26 cellular contexts compared by ENCODE assay signal in the genomic region with DNA sequence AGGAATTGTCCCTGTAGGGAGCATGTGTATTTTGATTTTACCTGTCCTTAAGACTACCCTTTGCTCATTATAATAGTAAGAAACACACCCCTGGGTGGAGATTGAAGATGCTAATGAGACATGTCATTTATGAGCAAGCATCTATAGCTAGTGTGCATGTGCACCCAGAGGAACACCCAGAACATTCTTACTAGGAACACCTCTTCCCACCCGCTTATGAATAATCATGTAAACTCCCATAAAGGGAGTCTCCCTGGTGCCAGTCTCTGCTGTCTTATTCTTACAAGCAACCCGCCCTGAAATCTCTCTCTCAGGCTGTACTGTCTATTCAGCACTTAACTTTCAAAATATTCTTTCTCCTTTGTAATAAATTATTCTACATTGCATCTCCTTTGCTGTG.
DNase-seq lines count a peak whose midpoint lies in the region; ATAC-seq, FAIRE-seq and TF ChIP-seq lines count a peak whose summit lies in the region.
"Had no signal": no experiment of that assay in that cellular context is flagged by ENCODE, and none has a peak within 500 bp of the region (broad histone marks: within the 10 kb centered on the region; RNA-seq: fewer than 3 reads in every experiment).

No MANE protein-coding gene starts in this region.

- CTCF ChIA-PET in PC-3 (lab: Charles Lee): no interaction called here

- no TSS peak for BruUV-seq in PC-3 (replicated peaks; lab: Mats Ljungman, UMichigan)

- POLR2A ChIA-PET in PC-3 (lab: Charles Lee; ENCODE audit: unreplicated experiment): no interaction called here

- no peaks in the 10 kb centered on the region for H3K9me1 ChIP-seq in keratinocyte (ENCODE audit: control insufficient read depth, extremely low read depth, insufficient read depth, low read length)

- H3K4me3 ChIP-seq in PC-3 (ENCODE audit: low read length): no peak overlapping the region
- no peak overlapping the region for H3K4me3 ChIP-seq in keratinocyte (ENCODE audit: control insufficient read depth in 2 of 3, extremely low read depth in 1 of 3, insufficient read depth in 2 of 3, low read depth in 1 of 3, low read length in 3 of 3)
- no peak overlapping the region for H3K4me3 ChIP-seq in breast epithelium
- no peak overlapping the region for H3K4me3 ChIP-seq in SJCRH30
- H3K4me3 ChIP-seq: BLaER1, GM12878 had no signal

- H3K4me2 ChIP-seq in PC-3 (ENCODE audit: low read length) (no peak overlapping the region), keratinocyte (ENCODE audit: control insufficient read depth, extremely low read depth, insufficient read depth, low read depth, low read length) (no peak overlapping the region)
- H3K4me2 ChIP-seq: BLaER1 had no signal

- H3F3A ChIP-seq in PC-3 (ENCODE audit: low read length, unreplicated experiment): no peaks in the 10 kb centered on the region

- dilution Hi-C loops in keratinocyte (cut with MboI; ENCODE audit: extremely low pct_ligation_motif_present, low sequenced_read_pairs): no loop called here

- H3K27me3 ChIP-seq in PC-3 (ENCODE audit: low read length) (no peaks in the 10 kb centered on the region), keratinocyte (ENCODE audit: control insufficient read depth, extremely low read depth, insufficient read depth, low read length) (no peaks in the 10 kb centered on the region), breast epithelium (no peaks in the 10 kb centered on the region), SJCRH30 (no peaks in the 10 kb centered on the region)
- H3K27me3 ChIP-seq: BE2C, BLaER1 had no signal

- H3K9me2 ChIP-seq in PC-3 (replicated peaks; ENCODE audit: low read length): no peaks in the 10 kb centered on the region

- H3K36me3 ChIP-seq in PC-3 (ENCODE audit: low read depth, low read length) (no peaks in the 10 kb centered on the region), keratinocyte (ENCODE audit: control insufficient read depth in 2 of 2, extremely low read depth in 1 of 2, insufficient read depth in 2 of 2, low read length in 2 of 2) (no peaks in the 10 kb centered on the region), breast epithelium (no peaks in the 10 kb centered on the region), SJCRH30 (no peaks in the 10 kb centered on the region)
- H3K36me3 ChIP-seq: BE2C, BLaER1 had no signal

- TF ChIP-seq CTCF in PC-3 (conservative IDR thresholded peaks at IDR 0.05; ENCODE audit: low read depth, low read length) (no peak), keratinocyte (optimal IDR thresholded peaks at IDR 0.05 in 1 of 3, IDR thresholded peaks at IDR 0.05 in 1 of 3, conservative IDR thresholded peaks at IDR 0.05 in 1 of 3; ENCODE audit: extremely low read depth in 1 of 3, insufficient read depth in 2 of 3, low read length in 3 of 3) (no peak), breast epithelium (IDR thresholded peaks at IDR 0.05) (no peak)

- ATAC-seq in PC-3 (0 out of 2 replicates have a peak, but pooled peaks have one; percentile 20), esophagus mucosa (peak; percentile 81), HG03108 (IDR thresholded peaks at IDR 0.05; ENCODE audit: unreplicated experiment) (no peak)
- ATAC-seq: GM12878 had no signal

- no peak for TF ChIP-seq POLR2A in breast epithelium (IDR thresholded peaks at IDR 0.05)

- no peak for DNase-seq in PC-3
- DNase-seq in keratinocyte (ENCODE audit: low read depth, low spot score): no peak
- DNase-seq in breast epithelium (ENCODE audit: low spot score in 2 of 2): no peak
- no peak for DNase-seq in SJCRH30
- DNase-seq: 8988T; ACHN; BE2C; C1 segment of cervical spinal cord; CD4-positive, alpha-beta memory T cell; CD4-positive, CD25-positive, alpha-beta regulatory T cell; CD8-positive, alpha-beta memory T cell; COR-L47; DMS 273 treated with DMSO at 0.1 percent for 48 hours; DMS153; DMS53; DMS79; DND-41; EL; GDM1 had no signal

- no peaks in the 10 kb centered on the region for H3K9me3 ChIP-seq in PC-3 (ENCODE audit: low read length)
- no peaks in the 10 kb centered on the region for H3K9me3 ChIP-seq in keratinocyte (ENCODE audit: control insufficient read depth, low read depth, low read length)
- no peaks in the 10 kb centered on the region for H3K9me3 ChIP-seq in breast epithelium
- H3K9me3 ChIP-seq in SJCRH30 (replicated peaks): no peaks in the 10 kb centered on the region
- H3K9me3 ChIP-seq: BE2C, BLaER1 had no signal

- no peak overlapping the region for H3K9ac ChIP-seq in PC-3 (ENCODE audit: low read length)
- H3K9ac ChIP-seq in keratinocyte (ENCODE audit: control insufficient read depth, extremely low read depth, insufficient read depth, low read length): no peak overlapping the region
- H3K9ac ChIP-seq: BLaER1 had no signal

- H3K4me1 ChIP-seq in PC-3 (ENCODE audit: insufficient read depth, low read length) (no peaks in the 10 kb centered on the region), keratinocyte (ENCODE audit: control insufficient read depth, extremely low read depth, insufficient read depth, low read length) (no peaks in the 10 kb centered on the region), breast epithelium (no peaks in the 10 kb centered on the region), SJCRH30 (no peaks in the 10 kb centered on the region)
- H3K4me1 ChIP-seq: BE2C, BLaER1 had no signal

- intact Hi-C loops in PC-3 (cut with micrococcal nuclease) (no loop called here), breast epithelium (cut with DNase I; ENCODE audit: low total_unique reads) (no loop called here)

- H2AFZ ChIP-seq in PC-3 (ENCODE audit: low read length) (no peak overlapping the region), keratinocyte (ENCODE audit: control insufficient read depth, low read length) (no peak overlapping the region)

- H3K79me2 ChIP-seq in PC-3 (ENCODE audit: low read length): no peaks in the 10 kb centered on the region
- H3K79me2 ChIP-seq in keratinocyte (ENCODE audit: control insufficient read depth, insufficient read depth, low read length): no peaks in the 10 kb centered on the region

- H4K20me1 ChIP-seq in PC-3 (ENCODE audit: low read length): no peaks in the 10 kb centered on the region
- no peaks in the 10 kb centered on the region for H4K20me1 ChIP-seq in keratinocyte (ENCODE audit: control insufficient read depth, extremely low read depth, insufficient read depth, low read length)
- H4K20me1 ChIP-seq: BLaER1 had no signal

- peak; percentile 36 for FAIRE-seq in keratinocyte (lab: Jason Lieb, UNC)
- FAIRE-seq: A204.1, GM12878, GM12892, GM18507 had no signal

- H3K27ac ChIP-seq in PC-3 (ENCODE audit: low read length) (no peak overlapping the region), keratinocyte (ENCODE audit: control insufficient read depth, insufficient read depth, low read length) (no peak overlapping the region), breast epithelium (no peak overlapping the region), SJCRH30 (no peak overlapping the region)
- H3K27ac ChIP-seq: BLaER1 had no signal
